Comparison of ENCODE assay signal across 1 cellular context in the genomic region with DNA sequence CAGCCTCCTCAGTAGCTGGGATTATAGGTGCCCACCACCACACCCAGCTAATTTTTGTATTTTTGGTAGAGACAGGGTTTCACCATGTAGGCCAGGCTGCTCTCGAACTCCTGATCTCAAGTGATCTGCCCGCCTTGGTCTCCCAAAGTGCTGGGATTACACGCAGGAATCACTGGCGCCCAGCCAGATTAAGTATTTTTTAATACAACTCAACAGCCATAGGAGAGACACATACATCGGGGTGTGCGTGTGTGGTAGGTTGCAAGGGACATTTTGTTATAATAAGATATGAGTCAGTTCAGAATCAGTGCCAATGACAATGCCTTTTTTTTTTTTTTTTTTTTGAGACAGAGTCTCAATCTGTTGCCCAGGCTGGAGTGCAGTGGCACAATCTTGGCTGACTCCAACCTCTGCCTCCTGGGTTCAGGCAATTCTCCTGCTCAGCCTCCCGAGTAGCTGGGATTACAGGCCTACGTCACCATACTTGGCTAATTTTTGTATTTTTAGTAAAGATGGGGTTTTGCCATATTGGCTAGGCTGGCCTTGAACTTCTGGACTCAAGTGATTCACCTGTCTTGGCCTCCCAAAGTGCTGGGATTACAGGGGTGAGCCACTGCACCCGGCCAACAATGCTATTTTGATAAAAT. TPM values are rescaled to one million over a fixed set of nuclear protein-coding genes. Genes with fewer than 3 reads are reported as not detected.
"Had no signal": no experiment of that assay in that cellular context is flagged by ENCODE, and none has a peak within 500 bp of the region (broad histone marks: within the 10 kb centered on the region; RNA-seq: fewer than 3 reads in every experiment).

No MANE protein-coding gene starts in this region.

RNA-seq across cellular contexts. Expression of a gene that starts 38.3 kb away (rescaled TPM):
- total RNA-seq: SJSA1 had no signal
